In the genomic region with DNA sequence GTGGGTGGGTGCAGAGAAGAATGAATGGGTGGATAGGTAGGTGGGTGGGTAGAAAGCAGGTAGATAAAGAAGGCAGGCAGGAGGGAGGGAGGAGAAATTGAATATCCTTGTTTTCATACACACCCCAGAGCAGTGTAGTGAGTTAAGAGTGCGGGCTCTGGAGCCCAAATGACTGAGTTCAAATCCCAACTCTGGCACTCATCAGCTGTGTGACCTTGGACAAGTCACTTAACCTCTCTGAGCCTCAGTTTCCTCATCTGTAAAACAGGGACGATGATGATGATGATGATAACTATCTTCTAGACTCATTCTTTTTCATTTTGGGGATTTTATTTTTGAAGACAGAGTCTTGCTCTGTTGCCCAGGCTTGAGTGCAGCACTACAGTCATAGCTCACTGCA, we compare ENCODE assay signal across 12 cellular contexts.
"Had no signal": no experiment of that assay in that cellular context is flagged by ENCODE, and none has a peak within 500 bp of the region (broad histone marks: within the 10 kb centered on the region; RNA-seq: fewer than 3 reads in every experiment).

No MANE protein-coding gene starts in this region.

- H3K36me3 Mint-ChIP-seq: WTC11 had no signal

- H3K27me3 Mint-ChIP-seq: activated CD4-positive, alpha-beta T cell treated with anti-CD3 and anti-CD28 coated beads, Interleukin-2, amount 10 ng/mL, durations not matched to agents 7 days and 5 days; activated naive CD8-positive, alpha-beta T cell had no signal

- H3K27ac Mint-ChIP-seq: activated CD4-positive, alpha-beta T cell treated with anti-CD3 and anti-CD28 coated beads, Interleukin-2, amount 10 ng/mL, durations not matched to agents 7 days and 5 days; WTC11 had no signal

- DNase-seq: activated CD4-positive, alpha-beta T cell treated with anti-CD3 and anti-CD28 coated beads, Interleukin-2, amount 10 ng/mL, durations not matched to agents 7 days and 5 days; activated CD8-positive, alpha-beta memory T cell treated with anti-CD3 and anti-CD28 coated beads for 24 hours; activated effector memory CD4-positive, alpha-beta T cell treated with Interleukin-2 at 50 U/mL for 16 hours; aorta; esophagus squamous epithelium; mucosa of descending colon; ovary; stimulated activated CD4-positive, alpha-beta T cell treated with anti-CD3 and anti-CD28 coated beads, Interleukin-4, amount 100 ng/mL, for 4 hours; substantia nigra; transverse colon had no signal

- ATAC-seq: mucosa of descending colon, WTC11 had no signal

- H3K4me3 Mint-ChIP-seq: activated CD4-positive, alpha-beta T cell treated with anti-CD3 and anti-CD28 coated beads, Interleukin-2, amount 10 ng/mL, durations not matched to agents 7 days and 5 days; WTC11 had no signal
